Comparison of ENCODE assay signal across 1 cellular context in the genomic region with DNA sequence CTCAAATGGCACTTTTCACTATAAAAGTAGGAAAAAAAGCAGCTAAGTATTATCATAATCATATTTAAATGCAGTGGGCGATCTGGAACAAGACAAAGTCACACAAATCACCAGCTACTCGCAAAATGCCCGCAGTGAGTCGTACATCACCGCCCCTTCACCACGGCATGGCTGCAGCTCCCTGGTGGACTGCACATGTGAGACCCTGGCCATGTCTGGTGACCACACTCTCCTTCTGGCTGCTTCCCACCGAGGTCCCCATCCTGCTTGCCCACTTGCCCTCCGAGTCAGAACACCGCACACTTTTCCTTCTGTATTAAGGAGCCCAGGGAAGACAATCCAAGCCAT.
TF ChIP-seq lines count a peak whose summit lies in the region.

No MANE protein-coding gene starts in this region.

TF ChIP-seq in H1, 55 proteins besides CTCF, POLR2A, EP300 and RAD21:
- TF ChIP-seq CREB1 (IDR thresholded peaks at IDR 0.05) (no peak), MAFK (IDR thresholded peaks at IDR 0.05; ENCODE audit: low read depth, low read length) (no peak), CHD7 (IDR thresholded peaks at IDR 0.05; ENCODE audit: insufficient replicate concordance, low read length) (no peak), SAP30 (IDR thresholded peaks at IDR 0.05; ENCODE audit: insufficient read depth, insufficient replicate concordance, low read length) (no peak), SIX5 (IDR thresholded peaks at IDR 0.05; ENCODE audit: low read depth, low read length) (no peak), CEBPB (IDR thresholded peaks at IDR 0.05; ENCODE audit: low read depth, low read length) (no peak), RFX5 (IDR thresholded peaks at IDR 0.05; ENCODE audit: borderline replicate concordance, low read depth, low read length) (no peak), USF2 (IDR thresholded peaks at IDR 0.05; ENCODE audit: low read length) (no peak), CTBP2 (IDR thresholded peaks at IDR 0.05; ENCODE audit: borderline replicate concordance, insufficient read depth, insufficient read length, low read length) (no peak), SP1 (IDR thresholded peaks at IDR 0.05; ENCODE audit: low read depth, low read length) (no peak), POU5F1 (IDR thresholded peaks at IDR 0.05; ENCODE audit: low read depth, low read length) (no peak), TEAD4 (IDR thresholded peaks at IDR 0.05; ENCODE audit: low read depth, low read length) (no peak)
